In the genomic region with DNA sequence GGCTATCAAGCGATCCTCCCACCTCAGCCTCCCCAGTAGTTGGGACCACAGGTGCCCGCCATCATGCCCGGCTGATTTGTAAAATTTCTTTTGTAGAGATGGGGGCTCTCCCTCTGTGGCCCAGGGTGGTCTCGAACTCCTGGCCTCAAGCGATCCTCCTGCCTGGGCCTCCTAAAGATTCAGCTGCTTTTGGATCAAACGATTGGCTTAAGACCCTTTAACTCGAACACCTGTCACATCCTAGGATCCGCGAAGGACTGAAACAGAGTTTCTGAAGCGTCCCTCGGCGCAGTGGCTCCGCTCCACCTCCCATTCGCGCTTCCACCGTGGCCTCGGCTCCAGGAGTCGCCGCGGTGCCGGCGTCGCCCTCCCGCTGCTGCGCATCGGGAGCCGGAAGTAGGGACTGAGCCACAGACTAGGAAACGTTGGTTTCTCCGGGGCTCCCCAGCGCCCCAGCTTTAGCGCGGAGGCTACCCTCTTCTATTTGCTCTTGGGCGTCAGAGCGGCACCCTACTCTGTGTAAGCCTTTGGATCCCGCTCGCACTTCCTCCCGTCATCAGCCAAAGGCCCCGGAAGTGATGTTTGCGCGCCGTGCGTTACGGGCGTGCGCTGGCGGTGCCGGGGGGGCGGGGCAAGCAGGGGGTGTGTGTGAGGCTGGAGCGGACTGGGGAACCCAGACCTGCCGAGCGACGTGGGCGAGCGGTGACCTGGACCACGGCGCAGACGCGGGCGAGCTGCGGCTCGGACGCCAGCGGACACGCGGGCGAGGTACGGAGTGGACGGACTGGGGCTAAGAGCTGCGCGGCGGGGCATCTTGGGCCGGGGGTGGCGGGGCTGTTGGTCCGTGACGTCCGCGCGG, we compare ENCODE assay signal across 8 cellular contexts. TPM values are rescaled to one million over a fixed set of nuclear protein-coding genes. Genes with fewer than 3 reads are reported as not detected.
A peak's percentile ranks its signal among the peaks of the same experiment; 100 is the strongest.
DNase-seq lines count a peak whose midpoint lies in the region; ATAC-seq and TF ChIP-seq lines count a peak whose summit lies in the region.

No MANE protein-coding gene starts in this region.

- peaks cover 8% of the 10 kb centered on the region for H3K4me1 ChIP-seq in OCI-LY3 (ENCODE audit: low read length)

- DNase-seq in DMS 273 (lab: John Stamatoyannopoulos, UW; ENCODE audit: unreplicated experiment) (peak; percentile 98), HuH-7.5 (ENCODE audit: low spot score) (peak; percentile 91), activated T-cell treated with anti-CD3 and anti-CD28 coated beads for 4 hours (peak; percentile 97), epithelial cell of proximal tubule (ENCODE audit: low read depth) (peak; percentile 37), mucosa of gallbladder (ENCODE audit: low spot score) (peak; percentile 94)
- DNase-seq in stimulated activated CD8-positive, alpha-beta memory T cell treated with anti-CD3 and anti-CD28 coated beads, Interleukin-4, amount 100 ng/mL, for 24 hours (ENCODE audit: low read depth) = peak; percentile 94

- no peaks in the 10 kb centered on the region for H3K36me3 ChIP-seq in OCI-LY3 (replicated peaks; ENCODE audit: low read depth, low read length)

- no peaks in the 10 kb centered on the region for H3K9me3 ChIP-seq in OCI-LY3 (ENCODE audit: insufficient read depth, low read length)

- H3K4me3 ChIP-seq in OCI-LY3 (ENCODE audit: low read length) (peak overlapping the region; percentile 90), epithelial cell of proximal tubule (ENCODE audit: low read depth, low read length) (peak overlapping the region; percentile 92)

- H2AFZ ChIP-seq in OCI-LY3 (ENCODE audit: low read depth, low read length) = peak overlapping the region; percentile 59; the same call in 1 of the 2 replicates

- no peaks in the 10 kb centered on the region for H4K20me1 ChIP-seq in OCI-LY3 (ENCODE audit: insufficient read depth, low read length)

- no peaks in the 10 kb centered on the region for H3K27me3 ChIP-seq in OCI-LY3 (ENCODE audit: low read depth, low read length)

- peaks cover 16% of the 10 kb centered on the region for H3K79me2 ChIP-seq in OCI-LY3 (ENCODE audit: low read length)

- peak overlapping the region; percentile 94 for H3K9ac ChIP-seq in OCI-LY3 (ENCODE audit: low read length)

- TF ChIP-seq CTCF in OCI-LY3 (IDR thresholded peaks at IDR 0.05; ENCODE audit: low read depth, low read length) (no peak), epithelial cell of proximal tubule (conservative IDR thresholded peaks at IDR 0.05; ENCODE audit: low read depth, low read length) (no peak)

- peak overlapping the region; percentile 91 for H3K4me2 ChIP-seq in OCI-LY3 (ENCODE audit: low read length)

- H3K27ac ChIP-seq in OCI-LY3 (ENCODE audit: low read length) = peak overlapping the region; percentile 61

- ATAC-seq in GM21528 (IDR thresholded peaks at IDR 0.05; ENCODE audit: low FRiP score, unreplicated experiment) = peak; percentile 89

RNA-seq across cellular contexts. Expression of gene KCTD7, which starts 53.0 kb away (rescaled TPM):
- total RNA-seq in epithelial cell of proximal tubule (4.1 and 8.3 TPM in 2 replicates), mucosa of gallbladder (25.3 TPM)

RNA-seq across cellular contexts. Expression of gene RABGEF1, which starts 58.8 kb away (rescaled TPM):
- total RNA-seq in epithelial cell of proximal tubule (19.2 and 20.5 TPM in 2 replicates), mucosa of gallbladder (23.2 TPM)

Comparison
In these comparisons a context has a peak if more than half of its experiments do, and no peak if none do; other contexts are left out.
1. Peak in every context shown above with its lines: DNase-seq, ATAC-seq, H3K4me3 ChIP-seq and H3K27ac ChIP-seq.
2. DNase-seq: peak in every context shown above with its lines; median percentile 98 in DMS 273; 97 in activated T-cell treated with anti-CD3 and anti-CD28 coated beads for 4 hours; 94 in mucosa of gallbladder; 94 in stimulated activated CD8-positive, alpha-beta memory T cell treated with anti-CD3 and anti-CD28 coated beads, Interleukin-4, amount 100 ng/mL, for 24 hours; 91 in HuH-7.5; 37 in epithelial cell of proximal tubule.